Comparison of ENCODE assay signal across 10 cellular contexts in genomic region chr9:132163457-132163875, GRCh38. TPM values are rescaled to one million over a fixed set of nuclear protein-coding genes. Genes with fewer than 3 reads are reported as not detected.
DNase-seq lines count a peak whose midpoint lies in the region; ATAC-seq, FAIRE-seq and TF ChIP-seq lines count a peak whose summit lies in the region.
"Had no signal": no experiment of that assay in that cellular context is flagged by ENCODE, and none has a peak within 500 bp of the region (broad histone marks: within the 10 kb centered on the region; RNA-seq: fewer than 3 reads in every experiment).

No MANE protein-coding gene starts in this region.

- H3K4me2 ChIP-seq in A549 (peak overlapping the region; percentile 99), H9 (ENCODE audit: insufficient read depth, insufficient read length, low read length) (peak overlapping the region; percentile 0)

- H3K9me3 Mint-ChIP-seq in H9, result peaks cover 2 to 4% of the 10 kb centered on the region in 2 experiments; a peak in 4 of 5 replicates
- H3K9me3 Mint-ChIP-seq: HFFc6 had no signal

- H2BK20ac ChIP-seq in H9 (ENCODE audit: low read depth, low read length, poor library complexity, severe bottlenecking), result no peak overlapping the region

- H3K9me3 ChIP-seq in A549, result no peaks in the 10 kb centered on the region
- no peaks in the 10 kb centered on the region for H3K9me3 ChIP-seq in H9 (ENCODE audit: control insufficient read depth, low read depth, low read length)
- H3K9me3 ChIP-seq in mesodermal cell (ENCODE audit: control insufficient read depth, low read length), result no peaks in the 10 kb centered on the region

- H3K79me1 ChIP-seq in H9 (ENCODE audit: insufficient read depth, low read depth, low read length, poor library complexity, severe bottlenecking), result no peaks in the 10 kb centered on the region

- ATAC-seq in A549 (no peak), HG02798 (IDR thresholded peaks at IDR 0.05; ENCODE audit: poor library complexity, unreplicated experiment) (no peak), GM21619 (IDR thresholded peaks at IDR 0.05; ENCODE audit: unreplicated experiment) (no peak), GM21723 (IDR thresholded peaks at IDR 0.05; ENCODE audit: unreplicated experiment) (no peak)

- H3K27ac Mint-ChIP-seq in H9, result no peak overlapping the region
- H3K27ac Mint-ChIP-seq: HFFc6 had no signal

- H4K91ac ChIP-seq in H9 (ENCODE audit: insufficient read length, low read depth, low read length), result no peak overlapping the region

- H3K23me2 ChIP-seq in H9 (ENCODE audit: insufficient read length, low read depth, low read length, poor library complexity, severe bottlenecking), result peaks cover 12% of the 10 kb centered on the region

- H2AFZ ChIP-seq in H9 (ENCODE audit: low read length), result no peak overlapping the region

- H3K14ac ChIP-seq in H9 (ENCODE audit: insufficient read depth, low read length), result no peak overlapping the region

- FAIRE-seq in A549 (lab: Jason Lieb, UNC), result no peak

- H3K4me3 ChIP-seq in A549 (peak overlapping the region; percentile 95), choroid plexus epithelial cell (ENCODE audit: low read depth, low read length) (no peak overlapping the region), mesodermal cell (ENCODE audit: extremely low read depth, insufficient read depth, low read length, poor library complexity, severe bottlenecking) (peak overlapping the region; percentile 41)

- DNase-seq in A549 (ENCODE audit: low read depth in 1 of 2, low spot score in 1 of 2), result no peak
- DNase-seq in H9, result no peak
- peak; percentile 42 for DNase-seq in choroid plexus epithelial cell (ENCODE audit: low read depth)
- DNase-seq in NCI-H1436 (lab: John Stamatoyannopoulos, UW), result no peak
- DNase-seq: activated CD8-positive, alpha-beta memory T cell treated with anti-CD3 and anti-CD28 coated beads, Interleukin-2, amount 50 U/mL, for 48 hours; HFFc6 had no signal

- H3K56ac ChIP-seq in H9 (ENCODE audit: insufficient read length, low read depth, low read length), result no peak overlapping the region

- H2BK5ac ChIP-seq in H9 (ENCODE audit: insufficient read length, low read length), result no peak overlapping the region

- no peak overlapping the region for H2BK12ac ChIP-seq in H9 (ENCODE audit: insufficient read length, low read depth, low read length)

- no peak overlapping the region for H2AK5ac ChIP-seq in H9 (ENCODE audit: insufficient read length, low read length)

- CTCF ChIA-PET in A549 (lab: Yijun Ruan, JAX), result interaction anchor here (0.6 to 11.1 kb wide), 7 partner anchors 8 to 1254 kb away, joined by 3 to 197 read pairs (median 3); no protein-coding TSS in a partner anchor

- no peak overlapping the region for H3K23ac ChIP-seq in H9 (ENCODE audit: insufficient read length, low read depth, low read length)

- H4K5ac ChIP-seq in H9 (ENCODE audit: insufficient read length, low read depth, low read length), result no peak overlapping the region

- H3K36me3 Mint-ChIP-seq in H9 (ENCODE audit: insufficient read depth in 1 of 3, low read depth in 3 of 3), result no peaks in the 10 kb centered on the region; a peak in 1 of 7 replicates

- no peak overlapping the region for H4K8ac ChIP-seq in H9 (replicated peaks; ENCODE audit: insufficient read length, low read depth, low read length)

- no peak overlapping the region for H2BK120ac ChIP-seq in H9 (ENCODE audit: low read depth, low read length, poor library complexity, severe bottlenecking)

- WGBS in A549 (ENCODE audit: missing lambda C conversion rate), result 16% methylated on average over 6 of the region's 29 CpGs
- WGBS in H9 (ENCODE audit: extremely low coverage, insufficient read length, low lambda C conversion rate), result no CpG with 5 or more reads among the region's 29 CpGs
- 0 to 1% methylated on average over 10 to 13 of the region's 29 CpGs for WGBS in mesodermal cell (ENCODE audit: insufficient coverage in 2 of 2), 2 experiments

- peaks cover 35% of the 10 kb centered on the region; the same call in 1 of the 2 replicates for H3K27me3 ChIP-seq in H9 (ENCODE audit: insufficient read depth, low read length)

- peaks cover 90% of the 10 kb centered on the region for H3K27me3 Mint-ChIP-seq in H9 (ENCODE audit: low read depth)

- no peak for TF ChIP-seq POLR2A in A549 (IDR thresholded peaks at IDR 0.05; ENCODE audit: low read length)

- H3K18ac ChIP-seq in H9 (ENCODE audit: insufficient read length, low read depth, low read length), result no peak overlapping the region

- no peak overlapping the region for H2BK15ac ChIP-seq in H9 (ENCODE audit: low read depth, low read length)

- POLR2A ChIA-PET in A549 (lab: Yijun Ruan, JAX), result no interaction called here

- peak overlapping the region; percentile 13 to 89; a peak in 4 of 6 replicates for H3K27ac ChIP-seq in A549
- H3K27ac ChIP-seq in H9 (ENCODE audit: insufficient read length, low read depth, low read length), result no peak overlapping the region
- H3K27ac ChIP-seq in mesodermal cell (ENCODE audit: low read depth, low read length, severe bottlenecking), result no peak overlapping the region

- TF ChIP-seq CTCF in A549 (IDR thresholded peaks at IDR 0.05), result no peak
- no peak for TF ChIP-seq CTCF in H9 (conservative IDR thresholded peaks at IDR 0.05)
- no peak for TF ChIP-seq CTCF in choroid plexus epithelial cell (conservative IDR thresholded peaks at IDR 0.05; ENCODE audit: low read depth, low read length)

- no peak for TF ChIP-seq RAD21 in A549 (conservative IDR thresholded peaks at IDR 0.05 in 1 of 2, IDR thresholded peaks at IDR 0.05 in 1 of 2)

- H3K4ac ChIP-seq in H9 (ENCODE audit: low read depth, low read length), result no peak overlapping the region

- H3K9ac ChIP-seq in H9 (ENCODE audit: extremely low read depth, insufficient read length, low read length), result no peak overlapping the region

- H3K4me1 Mint-ChIP-seq in H9, result peaks cover 8 to 42% of the 10 kb centered on the region in 2 experiments

- no peak overlapping the region for H3T11ph ChIP-seq in H9 (ENCODE audit: low read length)

- H4K20me1 ChIP-seq in H9 (ENCODE audit: control insufficient read depth, insufficient read depth, insufficient read length), result no peaks in the 10 kb centered on the region

- no peaks in the 10 kb centered on the region for H3K36me3 ChIP-seq in mesodermal cell (ENCODE audit: control insufficient read depth, insufficient read depth, low read length)

- H3K4me3 Mint-ChIP-seq in H9, result peak overlapping the region; percentile 34 to 77
- H3K4me3 Mint-ChIP-seq: HFFc6 had no signal

- no peak for TF ChIP-seq EP300 in A549 (IDR thresholded peaks at IDR 0.05)

- no peaks in the 10 kb centered on the region for H3K79me2 ChIP-seq in H9 (ENCODE audit: insufficient read depth, low read length)

- H3K4me1 ChIP-seq in A549, result peaks cover 24% of the 10 kb centered on the region
- peaks cover 3% of the 10 kb centered on the region; the same call in 1 of the 2 replicates for H3K4me1 ChIP-seq in H9 (ENCODE audit: insufficient read depth, low read length)
- H3K4me1 ChIP-seq in mesodermal cell (ENCODE audit: control insufficient read depth, insufficient read depth, low read length, poor library complexity, severe bottlenecking), result peaks cover 10% of the 10 kb centered on the region

TF ChIP-seq in A549, 52 proteins besides CTCF, POLR2A, EP300 and RAD21:
- no peak for TF ChIP-seq HEYL (CRISPR knock-in tag; IDR thresholded peaks at IDR 0.05)

RNA-seq across cellular contexts. Expression of gene NTNG2, which starts 1.6 kb away (rescaled TPM):
- polyA plus RNA-seq in A549 (2011; rRNA removed) (1.0 and 1.4 TPM in 2 replicates), A549 (2017; fragmentation: RNase III; extraction: RNeasy Plus Mini Kit Qiagen cat#74134 plus additional on column Dnase treatment) (0.46 to 1.1 TPM (median 0.52 TPM) in 3 replicates)
- polyA plus RNA-seq in A549 (2012; cell fraction: cytosol; rRNA removed), result 0.50 and 1.6 TPM in 2 replicates
- polyA plus RNA-seq in A549 (2012; cell fraction: nucleus; rRNA removed), result 1.8 and 4.2 TPM in 2 replicates
- polyA minus RNA-seq in A549 (2011; rRNA and poly(A)+ RNA removed), result 0.87 and 1.4 TPM in 2 replicates
- total RNA-seq in H9 (2021), result 0.52 and 0.66 TPM in 2 replicates
- 1.1 TPM for polyA plus RNA-seq in mesodermal cell (2013, experiment 1 of 2)
- polyA plus RNA-seq in mesodermal cell (2013, experiment 2 of 2), result 0.46 TPM

Comparison
In these comparisons a context has a peak if more than half of its experiments do, and no peak if none do; other contexts are left out.
1. H3K27ac ChIP-seq: peak in A549 (2 of 2); none in H9 (single experiment) and mesodermal cell (single experiment).